ENCODE assay signal across 7 cellular contexts in genomic region chr5:148808864-148809642, GRCh38. TPM values are rescaled to one million over a fixed set of nuclear protein-coding genes. Genes with fewer than 3 reads are reported as not detected.
DNase-seq lines count a peak whose midpoint lies in the region; ATAC-seq and TF ChIP-seq lines count a peak whose summit lies in the region.

No MANE protein-coding gene starts in this region.

- H3K4me3 Mint-ChIP-seq in GM23338 (no peak overlapping the region), activated B cell treated with CpG ODN at 0.5 μM for 24 hours (peak overlapping the region; percentile 83)

- POLR2A ChIA-PET in activated B cell treated with CpG ODN at 0.5 μM for 24 hours (lab: Charles Lee) = interaction anchor here (0.7 to 2.4 kb wide), 3 partner anchors 21 to 68 kb away, joined by 3 to 12 read pairs (median 3); no protein-coding TSS in a partner anchor

- H3K4me1 ChIP-seq in GM23338 (ENCODE audit: insufficient read depth) (no peaks in the 10 kb centered on the region), Loucy (ENCODE audit: insufficient read depth, low read length, poor library complexity, severe bottlenecking) (peaks cover 58% of the 10 kb centered on the region), urinary bladder (ENCODE audit: insufficient read depth) (no peaks in the 10 kb centered on the region)

- H3K36me3 ChIP-seq in GM23338 (ENCODE audit: insufficient read depth) (no peaks in the 10 kb centered on the region), Loucy (ENCODE audit: insufficient read depth, low read length) (no peaks in the 10 kb centered on the region), urinary bladder (ENCODE audit: insufficient read depth) (no peaks in the 10 kb centered on the region)

- CTCF ChIA-PET in activated B cell treated with CpG ODN at 0.5 μM for 24 hours (lab: Charles Lee) = interaction anchor here (1.2 to 2.0 kb wide), 2 partner anchors 12 to 153 kb away, joined by 5 to 6 read pairs; no protein-coding TSS in a partner anchor

- H3K27ac ChIP-seq in GM23338 (ENCODE audit: low read depth) (no peak overlapping the region), urinary bladder (ENCODE audit: low read depth) (no peak overlapping the region)

- H3K4me1 Mint-ChIP-seq in GM23338 = peaks cover 12% of the 10 kb centered on the region
- peaks cover 83% of the 10 kb centered on the region for H3K4me1 Mint-ChIP-seq in activated B cell treated with CpG ODN at 0.5 μM for 24 hours

- H3K4me2 ChIP-seq in GM23338 (no peak overlapping the region), Loucy (ENCODE audit: low read depth, low read length, poor library complexity, severe bottlenecking) (peak overlapping the region; percentile 85)

- H3K27ac Mint-ChIP-seq in GM23338 = no peak overlapping the region
- peak overlapping the region; percentile 93 for H3K27ac Mint-ChIP-seq in activated B cell treated with CpG ODN at 0.5 μM for 24 hours

- ATAC-seq in GM18511 (IDR thresholded peaks at IDR 0.05; ENCODE audit: unreplicated experiment) = peak; percentile 64
- ATAC-seq in GM23338 = no peak
- peak; percentile 66 for ATAC-seq in activated B cell treated with CpG ODN at 0.5 μM for 24 hours (ENCODE audit: low read depth)

- H3K9me3 ChIP-seq in Loucy (ENCODE audit: insufficient read depth, low read depth, low read length) = no peaks in the 10 kb centered on the region

- H3K9me3 Mint-ChIP-seq in GM23338 (no peaks in the 10 kb centered on the region), activated B cell treated with CpG ODN at 0.5 μM for 24 hours (no peaks in the 10 kb centered on the region)

- DNase-seq in GM23338 (ENCODE audit: low spot score) (no peak), activated B cell treated with CpG ODN at 0.5 μM for 24 hours (peak; percentile 31), islet precursor cell (peak; percentile 93), NCI-H2081 treated with DMSO at 0.1 percent for 48 hours (lab: John Stamatoyannopoulos, UW) (no peak)

- H3K36me3 Mint-ChIP-seq in GM23338 (ENCODE audit: low read depth) (no peaks in the 10 kb centered on the region), activated B cell treated with CpG ODN at 0.5 μM for 24 hours (ENCODE audit: low read depth) (no peaks in the 10 kb centered on the region)

- H4K20me1 ChIP-seq in GM23338 (replicated peaks; ENCODE audit: insufficient read depth) (no peaks in the 10 kb centered on the region), Loucy (ENCODE audit: insufficient read depth, low read length, poor library complexity, severe bottlenecking) (no peaks in the 10 kb centered on the region)

- H2AFZ ChIP-seq in GM23338 (peak overlapping the region; percentile 20; the same call in 1 of the 2 replicates), Loucy (ENCODE audit: low read length) (peak overlapping the region; percentile 61)

- TF ChIP-seq CTCF in GM23338 (conservative IDR thresholded peaks at IDR 0.05; ENCODE audit: low read depth in 2 of 2) = no peak
- no peak for TF ChIP-seq CTCF in Loucy (conservative IDR thresholded peaks at IDR 0.05; ENCODE audit: low read length)
- TF ChIP-seq CTCF in activated B cell treated with CpG ODN at 0.5 μM for 24 hours (IDR thresholded peaks at IDR 0.05) = no peak

- 42% methylated on average over 10 of the region's 10 CpGs for WGBS in urinary bladder

- H3K9me2 ChIP-seq in GM23338 (ENCODE audit: insufficient read depth) (no peaks in the 10 kb centered on the region), Loucy (replicated peaks; ENCODE audit: low read depth, low read length) (no peaks in the 10 kb centered on the region)

- H3K27me3 Mint-ChIP-seq in GM23338 (ENCODE audit: insufficient read depth, low read depth, poor library complexity) (no peaks in the 10 kb centered on the region), activated B cell treated with CpG ODN at 0.5 μM for 24 hours (no peaks in the 10 kb centered on the region)

- intact Hi-C loops in activated B cell treated with CpG ODN at 0.5 μM for 24 hours (cut with micrococcal nuclease) = loop anchor here (1.0 to 10.0 kb wide), 10 partner anchors 8 to 1004 kb away; partner anchors contain the start of genes ADRB2 and FBXO38

- H3K27me3 ChIP-seq in GM23338 (ENCODE audit: insufficient read depth) = no peaks in the 10 kb centered on the region
- H3K27me3 ChIP-seq in Loucy (ENCODE audit: insufficient read depth, low read length, poor library complexity, severe bottlenecking) = no peaks in the 10 kb centered on the region

- peak overlapping the region; percentile 62 for H3K9ac ChIP-seq in Loucy (ENCODE audit: low read depth, low read length, poor library complexity, severe bottlenecking)

- H3F3A ChIP-seq in GM23338 (replicated peaks; ENCODE audit: low read depth) = no peaks in the 10 kb centered on the region
- H3F3A ChIP-seq in Loucy (ENCODE audit: low read depth) = no peaks in the 10 kb centered on the region; the same call in 1 of the 2 replicates

- no peaks in the 10 kb centered on the region for H3K79me2 ChIP-seq in GM23338 (replicated peaks; ENCODE audit: insufficient read depth)
- H3K79me2 ChIP-seq in Loucy (ENCODE audit: insufficient read depth, low read length) = no peaks in the 10 kb centered on the region

- no peak overlapping the region for H3K4me3 ChIP-seq in GM23338
- peak overlapping the region; percentile 73 for H3K4me3 ChIP-seq in Loucy (ENCODE audit: low read length, poor library complexity, severe bottlenecking)
- peak overlapping the region; percentile 17 for H3K4me3 ChIP-seq in urinary bladder (ENCODE audit: low read depth, low read length)

TF ChIP-seq in GM23338, 12 proteins besides CTCF, POLR2A, EP300 and RAD21 (continues in another document):
- no peak for TF ChIP-seq JUNB (IDR thresholded peaks at IDR 0.05; ENCODE audit: unreplicated experiment)
- no peak for TF ChIP-seq ZNF114 (CRISPR knock-in tag; IDR thresholded peaks at IDR 0.05)
- TF ChIP-seq, protein P1, sequence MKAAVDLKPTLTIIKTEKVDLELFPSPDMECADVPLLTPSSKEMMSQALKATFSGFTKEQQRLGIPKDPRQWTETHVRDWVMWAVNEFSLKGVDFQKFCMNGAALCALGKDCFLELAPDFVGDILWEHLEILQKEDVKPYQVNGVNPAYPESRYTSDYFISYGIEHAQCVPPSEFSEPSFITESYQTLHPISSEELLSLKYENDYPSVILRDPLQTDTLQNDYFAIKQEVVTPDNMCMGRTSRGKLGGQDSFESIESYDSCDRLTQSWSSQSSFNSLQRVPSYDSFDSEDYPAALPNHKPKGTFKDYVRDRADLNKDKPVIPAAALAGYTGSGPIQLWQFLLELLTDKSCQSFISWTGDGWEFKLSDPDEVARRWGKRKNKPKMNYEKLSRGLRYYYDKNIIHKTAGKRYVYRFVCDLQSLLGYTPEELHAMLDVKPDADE (IDR thresholded peaks at IDR 0.05) = no peak
- no peak for TF ChIP-seq POLR2AphosphoS5 (IDR thresholded peaks at IDR 0.05; ENCODE audit: low read depth)
- TF ChIP-seq REST (IDR thresholded peaks at IDR 0.05; ENCODE audit: unreplicated experiment) = no peak
- TF ChIP-seq EZH2 (IDR thresholded peaks at IDR 0.05; ENCODE audit: low read depth, unreplicated experiment) = no peak
- no peak for TF ChIP-seq STAT1 (IDR thresholded peaks at IDR 0.05; ENCODE audit: unreplicated experiment)
- TF ChIP-seq ZNF331 (CRISPR knock-in tag; IDR thresholded peaks at IDR 0.05; ENCODE audit: low read depth) = no peak
- TF ChIP-seq CREB1 (CRISPR knock-in tag; IDR thresholded peaks at IDR 0.05; ENCODE audit: low read depth) = no peak
- no peak for TF ChIP-seq EZH2phosphoT487 (IDR thresholded peaks at IDR 0.05; ENCODE audit: unreplicated experiment)

RNA-seq across cellular contexts. Expression of gene ADRB2, which starts 17.4 kb away (rescaled TPM):
- total RNA-seq in GM23338 (2014; rRNA removed; shearing (Covaris generic)) = 1.3 and 1.4 TPM in 2 replicates
- 0.42 and 0.44 TPM in 2 replicates for polyA plus RNA-seq in GM23338 (2016; fragmentation: Nextera tagmentation; extraction: Ambion mirVana)
- 3.2 TPM in 2 replicates for total RNA-seq in activated B cell treated with CpG ODN at 0.5 μM for 24 hours
- 3.0 TPM for total RNA-seq in urinary bladder
- 1.6 TPM for polyA plus RNA-seq in urinary bladder

Comparison
In these comparisons a context has a peak if more than half of its experiments do, and no peak if none do; other contexts are left out.
1. DNase-seq: peak in activated B cell treated with CpG ODN at 0.5 μM for 24 hours (single experiment) and islet precursor cell (single experiment); none in GM23338 (single experiment) and NCI-H2081 treated with DMSO at 0.1 percent for 48 hours (single experiment).